Comparison of ENCODE assay signal across 27 cellular contexts in the genomic region with DNA sequence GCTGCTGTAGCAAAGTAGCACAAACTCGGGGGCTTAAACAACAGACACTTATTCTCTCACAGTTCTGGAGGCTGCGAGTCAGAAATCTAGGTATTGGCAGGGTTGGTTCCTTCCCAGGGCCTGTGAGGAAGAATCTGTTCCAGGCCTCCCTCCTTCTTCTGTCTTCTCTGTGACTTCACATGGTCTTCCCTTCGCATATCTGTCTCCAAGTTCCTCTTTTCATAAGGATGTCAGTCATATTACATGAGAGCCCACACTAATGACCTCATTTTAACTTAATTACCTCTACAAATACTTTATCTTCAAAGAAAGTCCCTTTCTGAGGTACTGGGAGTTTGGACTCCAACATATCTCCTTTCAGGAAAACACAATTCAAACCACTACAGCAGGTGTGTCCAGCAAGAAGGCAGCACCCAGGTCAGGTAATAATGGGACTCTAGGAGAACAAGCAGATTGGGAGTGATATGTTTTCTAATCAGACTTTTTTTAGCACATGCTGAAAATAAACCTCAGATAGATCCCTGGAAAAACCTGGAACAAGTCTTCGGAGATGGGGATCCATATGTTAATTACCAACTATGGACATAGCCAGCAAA. TPM values are rescaled to one million over a fixed set of nuclear protein-coding genes. Genes with fewer than 3 reads are reported as not detected.
"Had no signal": no experiment of that assay in that cellular context is flagged by ENCODE, and none has a peak within 500 bp of the region (broad histone marks: within the 10 kb centered on the region; RNA-seq: fewer than 3 reads in every experiment).

No MANE protein-coding gene starts in this region.

- H3K27ac ChIP-seq: colonic mucosa, epithelial cell of prostate, esophagus squamous epithelium, heart right ventricle, ovary, skin epidermis, thoracic aorta, vagina, VCaP had no signal

- H3K9me3 ChIP-seq: colonic mucosa, esophagus squamous epithelium, heart right ventricle, ovary, thoracic aorta, vagina had no signal

- ATAC-seq: heart right ventricle; naive thymus-derived CD4-positive, alpha-beta T cell; sciatic nerve; stimulated activated effector memory CD8-positive, alpha-beta T cell treated with anti-CD3 and anti-CD28 coated beads, Interleukin-12 subunit alpha, Interleukin-12 subunit beta, amount 100 ng/mL, for 72 hours had no signal

- FAIRE-seq: endometrium had no signal

- H3K36me3 ChIP-seq: colonic mucosa, esophagus squamous epithelium, heart right ventricle, ovary, thoracic aorta, vagina had no signal

- H3K27me3 ChIP-seq: colonic mucosa, heart right ventricle, ovary, vagina had no signal

- H3K4me1 ChIP-seq: colonic mucosa had no signal

- DNase-seq: activated CD4-positive, alpha-beta T cell treated with anti-CD3 and anti-CD28 coated beads for 48 hours; activated CD4-positive, alpha-beta T cell treated with anti-CD3 and anti-CD28 coated beads, Interleukin-2, amount 50 U/mL, for 48 hours; activated CD8-positive, alpha-beta memory T cell treated with anti-CD3 and anti-CD28 coated beads for 24 hours; activated effector memory CD4-positive, alpha-beta T cell treated with Interleukin-2 at 50 U/mL for 16 hours; activated naive CD4-positive, alpha-beta T cell treated with Interleukin-2 at 50 U/mL for 16 hours; anterior cingulate cortex; cerebellar nuclear complex; colonic mucosa; effector CD8-positive, alpha-beta T cell; esophagus squamous epithelium; foreskin melanocyte; heart right ventricle; midbrain; naive thymus-derived CD4-positive, alpha-beta T cell; ovary; retina; stimulated activated CD4-positive, alpha-beta T cell treated with anti-CD3 and anti-CD28 coated beads, Interleukin-12 subunit alpha, Interleukin-12 subunit beta, amount 100 ng/mL, for 4 hours; stimulated activated CD4-positive, alpha-beta T cell treated with anti-CD3 and anti-CD28 coated beads, Interleukin-4, amount 100 ng/mL, for 24 hours; T1000 had no signal

- H3K4me3 ChIP-seq: colonic mucosa, esophagus squamous epithelium, heart right ventricle, ovary, skin epidermis, thoracic aorta, vagina had no signal

RNA-seq across cellular contexts. Expression of gene CREB5, which starts 11.7 kb away (rescaled TPM):
- polyA plus RNA-seq: naive thymus-derived CD4-positive, alpha-beta T cell had no signal
